Comparison of ENCODE assay signal across 8 cellular contexts in the genomic region with DNA sequence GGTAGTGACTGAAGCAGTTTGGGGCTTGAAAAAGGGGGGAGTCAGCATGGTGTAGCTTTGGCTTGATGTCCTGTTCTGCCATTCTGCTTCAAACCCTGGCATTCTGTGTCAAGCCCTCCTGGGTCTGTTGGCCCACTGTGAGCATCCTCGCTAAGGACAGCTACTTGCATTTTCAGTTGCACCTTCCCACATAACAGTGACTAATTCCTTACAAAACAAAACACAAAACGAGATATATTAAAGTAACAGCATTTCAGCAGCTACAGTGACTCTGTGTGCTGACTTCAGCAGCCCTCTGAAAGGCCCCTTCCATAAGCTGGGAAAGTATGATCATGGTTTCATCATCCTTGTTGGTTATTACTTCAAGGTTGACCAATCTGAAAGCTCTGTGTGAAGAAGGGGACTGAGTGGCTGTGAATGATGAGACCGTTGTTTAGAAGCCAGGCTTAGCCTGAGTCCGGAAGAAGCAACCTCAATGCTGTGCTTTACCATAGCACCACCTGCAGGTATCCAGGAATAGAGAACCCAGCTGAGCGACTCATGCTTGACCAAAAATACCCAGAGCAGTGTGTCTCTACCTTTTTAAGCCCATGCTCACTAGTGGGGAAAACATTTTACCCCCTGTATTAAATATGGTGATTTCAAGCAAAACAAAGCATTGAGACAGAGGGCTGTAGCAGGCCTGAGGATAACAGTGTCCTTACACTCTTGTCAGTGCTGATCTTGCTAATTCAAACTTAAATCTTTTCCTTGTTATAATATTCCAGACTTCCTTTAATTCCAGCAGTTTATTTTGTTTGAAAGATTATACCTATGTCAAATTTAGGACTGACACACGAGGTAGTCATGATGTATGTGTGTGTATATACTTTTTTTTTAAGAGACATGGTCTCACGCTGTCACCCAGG. TPM values are rescaled to one million over a fixed set of nuclear protein-coding genes. Genes with fewer than 3 reads are reported as not detected.
A peak's percentile ranks its signal among the peaks of the same experiment; 100 is the strongest.
DNase-seq lines count a peak whose midpoint lies in the region; ATAC-seq and TF ChIP-seq lines count a peak whose summit lies in the region.

No MANE protein-coding gene starts in this region.

- in situ Hi-C loops in GM23248 (cut with MboI) (no loop called here), transverse colon (cut with MboI; ENCODE audit: low pct_ligation_motif_present in 1 of 4, low pct_unique_long_range_greater_than_20kb in 1 of 4, low sequenced_read_pairs in 3 of 4) (no loop called here)

- no peaks in the 10 kb centered on the region for H3K27me3 Mint-ChIP-seq in T-helper 2 cell treated with Interferon-gamma antibody and Interleukin-4, amounts not matched to agents 5 μg/mL and 100 μg/mL, for 36 hours (ENCODE audit: low read depth)
- no peaks in the 10 kb centered on the region for H3K27me3 Mint-ChIP-seq in memory B cell

- peak overlapping the region; percentile 76 for H3K27ac Mint-ChIP-seq in T-helper 2 cell treated with Interferon-gamma antibody and Interleukin-4, amounts not matched to agents 5 μg/mL and 100 μg/mL, for 36 hours
- H3K27ac Mint-ChIP-seq in memory B cell, result peak overlapping the region; percentile 81

- no peaks in the 10 kb centered on the region for H3K9me2 ChIP-seq in GM23248 (ENCODE audit: insufficient read depth)

- no peak for TF ChIP-seq EP300 in Ishikawa (IDR thresholded peaks at IDR 0.05; ENCODE audit: borderline replicate concordance)
- TF ChIP-seq EP300 in transverse colon (IDR thresholded peaks at IDR 0.05; ENCODE audit: low read depth), result no peak

- peak overlapping the region; percentile 27 for H3K4me3 Mint-ChIP-seq in T-helper 2 cell treated with Interferon-gamma antibody and Interleukin-4, amounts not matched to agents 5 μg/mL and 100 μg/mL, for 36 hours
- H3K4me3 Mint-ChIP-seq in memory B cell, result no peak overlapping the region

- H3K9ac ChIP-seq in GM23248, result peak overlapping the region; percentile 35

- peak overlapping the region; percentile 22; the same call in 1 of the 2 replicates for H3K27ac ChIP-seq in GM23248
- no peak overlapping the region for H3K27ac ChIP-seq in transverse colon

- TF ChIP-seq RAD21 in Ishikawa (IDR thresholded peaks at IDR 0.05; ENCODE audit: low read depth), result peak; percentile 92

- H4K20me1 ChIP-seq in GM23248 (ENCODE audit: insufficient read depth), result no peaks in the 10 kb centered on the region

- H3K36me3 ChIP-seq in GM23248 (ENCODE audit: low read depth) (no peaks in the 10 kb centered on the region), transverse colon (no peaks in the 10 kb centered on the region)

- H3F3A ChIP-seq in GM23248 (ENCODE audit: insufficient read depth), result peaks cover 6% of the 10 kb centered on the region; the same call in 1 of the 2 replicates

- ATAC-seq in memory B cell (ENCODE audit: low read depth), result peak; percentile 99

- no peaks in the 10 kb centered on the region for H3K79me2 ChIP-seq in GM23248 (ENCODE audit: insufficient read depth)

- TF ChIP-seq POLR2A in transverse colon (IDR thresholded peaks at IDR 0.05), result no peak

- H3K27me3 ChIP-seq in GM23248 (replicated peaks; ENCODE audit: insufficient read depth) (no peaks in the 10 kb centered on the region), transverse colon (no peaks in the 10 kb centered on the region)

- peak; percentile 8 to 19 (median 16) for DNase-seq in stimulated activated CD4-positive, alpha-beta T cell treated with anti-CD3 and anti-CD28 coated beads, Interleukin-12 subunit alpha, Interleukin-12 subunit beta, amount 100 ng/mL, for 48 hours (ENCODE audit: low read depth in 2 of 3, low spot score in 1 of 3)
- no peak for DNase-seq in stimulated activated CD4-positive, alpha-beta T cell treated with anti-CD3 and anti-CD28 coated beads, Interleukin-12 subunit alpha, Interleukin-12 subunit beta, amount 100 ng/mL, for 4 hours
- peak; percentile 87 for DNase-seq in GM23248
- DNase-seq in T-helper 2 cell treated with Interferon-gamma antibody and Interleukin-4, amounts not matched to agents 5 μg/mL and 100 μg/mL, for 36 hours (ENCODE audit: low spot score), result peak; percentile 69
- DNase-seq in effector CD4-positive, alpha-beta T cell, result peak; percentile 20
- peak; percentile 54 to 67 for DNase-seq in memory B cell (ENCODE audit: low spot score in 2 of 2)
- peak; percentile 18 for DNase-seq in transverse colon

- peak overlapping the region; percentile 58 for H3K4me2 ChIP-seq in GM23248 (ENCODE audit: unreplicated experiment)

- peak overlapping the region; percentile 83 for H2AFZ ChIP-seq in GM23248

- 26 to 28% methylated on average over 7 of the region's 7 CpGs for WGBS in GM23248 (ENCODE audit: low coverage in 1 of 2, low lambda C conversion rate in 2 of 2, missing lambda C conversion rate in 2 of 2), 2 experiments
- WGBS in transverse colon (ENCODE audit: low coverage in 1 of 2), 2 donors, result 45 to 73% methylated on average over 5 to 7 of the region's 7 CpGs

- H3K9me3 ChIP-seq in GM23248 (ENCODE audit: low read depth) (no peaks in the 10 kb centered on the region), transverse colon (no peaks in the 10 kb centered on the region)

- H3K36me3 Mint-ChIP-seq in T-helper 2 cell treated with Interferon-gamma antibody and Interleukin-4, amounts not matched to agents 5 μg/mL and 100 μg/mL, for 36 hours (ENCODE audit: low read depth), result peaks cover 27% of the 10 kb centered on the region
- peaks cover 23% of the 10 kb centered on the region for H3K36me3 Mint-ChIP-seq in memory B cell

- TF ChIP-seq CTCF in transverse colon (IDR thresholded peaks at IDR 0.05), result peak; percentile 36 to 50 (median 49)

- H3K4me3 ChIP-seq in GM23248 (no peak overlapping the region; the same call in 1 of the 2 replicates), transverse colon (no peak overlapping the region)

- H3K9me3 Mint-ChIP-seq in T-helper 2 cell treated with Interferon-gamma antibody and Interleukin-4, amounts not matched to agents 5 μg/mL and 100 μg/mL, for 36 hours, result no peaks in the 10 kb centered on the region
- no peaks in the 10 kb centered on the region for H3K9me3 Mint-ChIP-seq in memory B cell

- intact Hi-C loops in transverse colon (cut with DNase I; ENCODE audit: low total_unique reads), result no loop called here

- H3K4me1 ChIP-seq in GM23248 (ENCODE audit: insufficient read depth) (peaks cover 4% of the 10 kb centered on the region; the same call in 1 of the 2 replicates), transverse colon (no peaks in the 10 kb centered on the region)

- H3K4me1 Mint-ChIP-seq in T-helper 2 cell treated with Interferon-gamma antibody and Interleukin-4, amounts not matched to agents 5 μg/mL and 100 μg/mL, for 36 hours (ENCODE audit: low read depth), result peaks cover 41% of the 10 kb centered on the region
- H3K4me1 Mint-ChIP-seq in memory B cell, result peaks cover 18% of the 10 kb centered on the region

TF ChIP-seq in Ishikawa, 13 proteins besides CTCF, POLR2A, EP300 and RAD21:
- TF ChIP-seq CREB1 (IDR thresholded peaks at IDR 0.05; ENCODE audit: low read depth) (no peak), REST (IDR thresholded peaks at IDR 0.05; ENCODE audit: low read depth) (no peak), FOXM1 (IDR thresholded peaks at IDR 0.05; ENCODE audit: borderline replicate concordance, low read depth) (no peak), NFIC (IDR thresholded peaks at IDR 0.05) (no peak), TAF1 (IDR thresholded peaks at IDR 0.05; ENCODE audit: low read depth) (no peak)
- TF ChIP-seq, protein P1, sequence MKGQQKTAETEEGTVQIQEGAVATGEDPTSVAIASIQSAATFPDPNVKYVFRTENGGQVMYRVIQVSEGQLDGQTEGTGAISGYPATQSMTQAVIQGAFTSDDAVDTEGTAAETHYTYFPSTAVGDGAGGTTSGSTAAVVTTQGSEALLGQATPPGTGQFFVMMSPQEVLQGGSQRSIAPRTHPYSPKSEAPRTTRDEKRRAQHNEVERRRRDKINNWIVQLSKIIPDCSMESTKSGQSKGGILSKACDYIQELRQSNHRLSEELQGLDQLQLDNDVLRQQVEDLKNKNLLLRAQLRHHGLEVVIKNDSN (IDR thresholded peaks at IDR 0.05), result no peak

RNA-seq across cellular contexts. Expression of gene CC2D2B, which starts 42.6 kb away (rescaled TPM):
- not detected in 2 replicates for total RNA-seq in GM23248 (2014; rRNA removed; shearing (Covaris generic))
- polyA plus RNA-seq in GM23248 (2016; fragmentation: Nextera tagmentation; extraction: Ambion mirVana), result 0.38 and 0.39 TPM in 2 replicates
- total RNA-seq in transverse colon, result 1 to 10 TPM in 2 of 4 donors, under 1 TPM in 1, not detected in 1; 0.96 to 1.6 (median 1.1) TPM
